Comparison of ENCODE assay signal across 10 cellular contexts in genomic region chr17:45110676-45111611, GRCh38. TPM values are rescaled to one million over a fixed set of nuclear protein-coding genes. Genes with fewer than 3 reads are reported as not detected.
DNase-seq lines count a peak whose midpoint lies in the region; ATAC-seq and TF ChIP-seq lines count a peak whose summit lies in the region.
"Had no signal": no experiment of that assay in that cellular context is flagged by ENCODE, and none has a peak within 500 bp of the region (broad histone marks: within the 10 kb centered on the region; RNA-seq: fewer than 3 reads in every experiment).

No MANE protein-coding gene starts in this region.

- peak overlapping the region; percentile 14 for H3K27ac Mint-ChIP-seq in osteocyte (ENCODE audit: unreplicated experiment)

- H3K27ac ChIP-seq in foreskin keratinocyte, result no peak overlapping the region

- peaks cover 6% of the 10 kb centered on the region for H3K36me3 Mint-ChIP-seq in osteocyte (ENCODE audit: unreplicated experiment)

- no peaks in the 10 kb centered on the region for H3K4me1 ChIP-seq in foreskin keratinocyte

- no peak for TF ChIP-seq CTCF in osteocyte (IDR thresholded peaks at IDR 0.05)
- TF ChIP-seq CTCF in foreskin keratinocyte (conservative IDR thresholded peaks at IDR 0.05), result no peak

- H3K27me3 Mint-ChIP-seq in osteocyte (ENCODE audit: unreplicated experiment), result no peaks in the 10 kb centered on the region

- DNase-seq in AG08395 (ENCODE audit: low spot score) (peak; percentile 66), foreskin melanocyte (peak; percentile 57), osteocyte (ENCODE audit: extremely low spot score, unreplicated experiment) (no peak), NCI-H2029 treated with DMSO at 0.1 percent for 48 hours (lab: John Stamatoyannopoulos, UW) (no peak), foreskin keratinocyte (no peak)
- no peak for DNase-seq in stimulated activated CD4-positive, alpha-beta T cell treated with anti-CD3 and anti-CD28 coated beads, Interleukin-2, amount 100 ng/mL, for 48 hours
- DNase-seq: erythroblast, NCI-H69 had no signal

- ATAC-seq in SK-N-SH treated with all-trans-retinoic acid at 6 μM for 48 hours (peak; percentile 19), GM19463 (IDR thresholded peaks at IDR 0.05; ENCODE audit: unreplicated experiment) (no peak), foreskin keratinocyte (no peak)

- no peaks in the 10 kb centered on the region for H3K27me3 ChIP-seq in foreskin keratinocyte

- no peaks in the 10 kb centered on the region for H3K9me3 Mint-ChIP-seq in osteocyte (ENCODE audit: unreplicated experiment)

- H3K4me3 Mint-ChIP-seq in osteocyte (ENCODE audit: unreplicated experiment), result no peak overlapping the region

- peaks cover 8% of the 10 kb centered on the region for H3K4me1 Mint-ChIP-seq in osteocyte (ENCODE audit: unreplicated experiment)

TF ChIP-seq in SK-N-SH treated with all-trans-retinoic acid at 6 μM for 48 hours, 23 proteins besides CTCF, POLR2A, EP300 and RAD21:
- TF ChIP-seq ZNF8 (CRISPR knock-in tag; IDR thresholded peaks at IDR 0.05) (no peak), ZFP30 (CRISPR knock-in tag; IDR thresholded peaks at IDR 0.05) (no peak), BACH2 (CRISPR knock-in tag; IDR thresholded peaks at IDR 0.05; ENCODE audit: borderline replicate concordance) (no peak), TSHZ2 (CRISPR knock-in tag; IDR thresholded peaks at IDR 0.05) (no peak), ARNTL (CRISPR knock-in tag; IDR thresholded peaks at IDR 0.05; ENCODE audit: borderline replicate concordance, low read depth) (no peak), SNAI2 (CRISPR knock-in tag; IDR thresholded peaks at IDR 0.05) (no peak), ISL1 (CRISPR knock-in tag; IDR thresholded peaks at IDR 0.05) (no peak), ZFP3 (CRISPR knock-in tag; IDR thresholded peaks at IDR 0.05) (no peak), ZC3H10 (CRISPR knock-in tag; IDR thresholded peaks at IDR 0.05) (no peak), GLIS3 (CRISPR knock-in tag; IDR thresholded peaks at IDR 0.05) (no peak), POU6F1 (CRISPR knock-in tag; IDR thresholded peaks at IDR 0.05; ENCODE audit: borderline replicate concordance, low read depth) (no peak), ZNF70 (CRISPR knock-in tag; IDR thresholded peaks at IDR 0.05) (no peak), PATZ1 (CRISPR knock-in tag; IDR thresholded peaks at IDR 0.05; ENCODE audit: borderline replicate concordance) (no peak)

RNA-seq across cellular contexts. Expression of gene PLCD3, which starts 21.4 kb away (rescaled TPM):
- total RNA-seq in osteocyte (92.3 and 111 TPM in 2 replicates), foreskin keratinocyte (60.8 and 63.6 TPM in 2 replicates)
- 85.8 and 97.4 TPM in 2 replicates for polyA plus RNA-seq in foreskin keratinocyte

RNA-seq across cellular contexts. Expression of gene ACBD4, which starts 24.5 kb away (rescaled TPM):
- total RNA-seq in osteocyte, result 8.1 and 10.6 TPM in 2 replicates
- 4.3 and 4.4 TPM in 2 replicates for total RNA-seq in foreskin keratinocyte
- 4.5 TPM in 2 replicates for polyA plus RNA-seq in foreskin keratinocyte

RNA-seq across cellular contexts. Expression of gene HEXIM1, which starts 37.3 kb away (rescaled TPM):
- total RNA-seq in osteocyte (42.0 and 44.5 TPM in 2 replicates), foreskin keratinocyte (23.0 and 25.6 TPM in 2 replicates)
- 26.7 and 27.9 TPM in 2 replicates for polyA plus RNA-seq in foreskin keratinocyte

RNA-seq across cellular contexts. Expression of gene NMT1, which starts 49.8 kb away (rescaled TPM):
- 92.4 and 97.9 TPM in 2 replicates for total RNA-seq in osteocyte
- total RNA-seq in foreskin keratinocyte, result 90.9 and 109 TPM in 2 replicates
- 188 and 193 TPM in 2 replicates for polyA plus RNA-seq in foreskin keratinocyte

RNA-seq across cellular contexts. Expression of gene HEXIM2, which starts 50.7 kb away (rescaled TPM):
- total RNA-seq in osteocyte, result 6.4 and 9.8 TPM in 2 replicates
- total RNA-seq in foreskin keratinocyte, result 3.7 and 5.3 TPM in 2 replicates
- polyA plus RNA-seq in foreskin keratinocyte, result 5.7 and 6.3 TPM in 2 replicates

Comparison
In these comparisons a context has a peak if more than half of its experiments do, and no peak if none do; other contexts are left out.
1. DNase-seq: peak in AG08395 (single experiment) and foreskin melanocyte (single experiment); none in osteocyte (single experiment), stimulated activated CD4-positive, alpha-beta T cell treated with anti-CD3 and anti-CD28 coated beads, Interleukin-2, amount 100 ng/mL, for 48 hours (0 of 2), NCI-H2029 treated with DMSO at 0.1 percent for 48 hours (single experiment) and foreskin keratinocyte (0 of 2).